Comparison of ENCODE assay signal across 7 cellular contexts in genomic region chr19:52542541-52542940, GRCh38. TPM values are rescaled to one million over a fixed set of nuclear protein-coding genes. Genes with fewer than 3 reads are reported as not detected.
DNase-seq lines count a peak whose midpoint lies in the region; ATAC-seq and TF ChIP-seq lines count a peak whose summit lies in the region.
"Not testable (repeated sequence)": the region's sequence is repeated elsewhere in the genome, so short reads cannot be mapped to it uniquely, and the experiment has no call there.

No MANE protein-coding gene starts in this region.

- H3K4me1 ChIP-seq in CD8-positive, alpha-beta memory T cell (ENCODE audit: insufficient read depth, low read length), result peaks cover 11% of the 10 kb centered on the region
- H3K4me1 ChIP-seq in left ventricle myocardium inferior, result not testable (repeated sequence)

- not testable (repeated sequence) for TF ChIP-seq CTCF in left ventricle myocardium inferior (IDR thresholded peaks at IDR 0.05; ENCODE audit: borderline replicate concordance); nephron progenitor cell (IDR thresholded peaks at IDR 0.05)

- intact Hi-C loops in activated naive CD4-positive, alpha-beta T cell treated with anti-CD3 and anti-CD28 coated beads for 36 hours (cut with micrococcal nuclease); left ventricle myocardium inferior (cut with micrococcal nuclease): not testable (repeated sequence)

- peaks cover 31 to 63% (median 31%) of the 10 kb centered on the region in 3 donors for H3K36me3 Mint-ChIP-seq in CD8-positive, alpha-beta memory T cell
- H3K36me3 Mint-ChIP-seq in T-helper 2 cell treated with Interferon-gamma antibody and Interleukin-4, amounts not matched to agents 5 μg/mL and 100 μg/mL, for 36 hours (ENCODE audit: low read depth), result peaks cover 85% of the 10 kb centered on the region
- H3K36me3 Mint-ChIP-seq in activated CD8-positive, alpha-beta T cell treated with anti-CD3 and anti-CD28 coated beads, Interleukin-2, amount 10 ng/mL, durations not matched to agents 7 days and 5 days (ENCODE audit: low read depth), result peaks cover 89% of the 10 kb centered on the region
- H3K36me3 Mint-ChIP-seq in activated naive CD4-positive, alpha-beta T cell treated with anti-CD3 and anti-CD28 coated beads for 36 hours (ENCODE audit: low read depth), result peaks cover 81% of the 10 kb centered on the region
- H3K36me3 Mint-ChIP-seq in central memory CD8-positive, alpha-beta T cell (ENCODE audit: insufficient read depth), result peaks cover 29% of the 10 kb centered on the region
- H3K36me3 Mint-ChIP-seq in nephron progenitor cell (ENCODE audit: low read depth), result peaks cover 70% of the 10 kb centered on the region

- CTCF ChIA-PET in CD8-positive, alpha-beta memory T cell (lab: Charles Lee); activated CD8-positive, alpha-beta T cell treated with anti-CD3 and anti-CD28 coated beads, Interleukin-2, amount 10 ng/mL, durations not matched to agents 7 days and 5 days (lab: Charles Lee): not testable (repeated sequence)
- CTCF ChIA-PET in activated naive CD4-positive, alpha-beta T cell treated with anti-CD3 and anti-CD28 coated beads for 36 hours (lab: Charles Lee), result interaction anchor here (0.6 to 0.7 kb wide), 2 partner anchors 46 to 546 kb away, joined by 3 to 4 read pairs; no protein-coding TSS in a partner anchor

- DNase-seq in CD8-positive, alpha-beta memory T cell; T-helper 2 cell treated with Interferon-gamma antibody and Interleukin-4, amounts not matched to agents 5 μg/mL and 100 μg/mL, for 36 hours (ENCODE audit: low spot score); activated CD8-positive, alpha-beta T cell treated with anti-CD3 and anti-CD28 coated beads, Interleukin-2, amount 10 ng/mL, durations not matched to agents 7 days and 5 days; activated naive CD4-positive, alpha-beta T cell treated with anti-CD3 and anti-CD28 coated beads for 36 hours; central memory CD8-positive, alpha-beta T cell (ENCODE audit: low spot score in 2 of 2); left ventricle myocardium inferior; nephron progenitor cell: not testable (repeated sequence)

- H3K27ac ChIP-seq in CD8-positive, alpha-beta memory T cell (ENCODE audit: low read depth, low read length), result not testable (repeated sequence)
- peak overlapping the region; percentile 37 for H3K27ac ChIP-seq in left ventricle myocardium inferior (replicated peaks)

- H3K4me3 ChIP-seq in CD8-positive, alpha-beta memory T cell (ENCODE audit: low read length), result not testable (repeated sequence)
- peak overlapping the region; percentile 17 for H3K4me3 ChIP-seq in left ventricle myocardium inferior

- peaks cover 39 to 57% (median 43%) of the 10 kb centered on the region in 3 donors for H3K4me1 Mint-ChIP-seq in CD8-positive, alpha-beta memory T cell
- peaks cover 14% of the 10 kb centered on the region for H3K4me1 Mint-ChIP-seq in T-helper 2 cell treated with Interferon-gamma antibody and Interleukin-4, amounts not matched to agents 5 μg/mL and 100 μg/mL, for 36 hours (ENCODE audit: low read depth)
- H3K4me1 Mint-ChIP-seq in activated CD8-positive, alpha-beta T cell treated with anti-CD3 and anti-CD28 coated beads, Interleukin-2, amount 10 ng/mL, durations not matched to agents 7 days and 5 days (ENCODE audit: low read depth), result peaks cover 31% of the 10 kb centered on the region
- H3K4me1 Mint-ChIP-seq in activated naive CD4-positive, alpha-beta T cell treated with anti-CD3 and anti-CD28 coated beads for 36 hours (ENCODE audit: low read depth), result peaks cover 18% of the 10 kb centered on the region
- peaks cover 29% of the 10 kb centered on the region for H3K4me1 Mint-ChIP-seq in central memory CD8-positive, alpha-beta T cell
- not testable (repeated sequence) for H3K4me1 Mint-ChIP-seq in nephron progenitor cell

- H3K4me3 Mint-ChIP-seq in CD8-positive, alpha-beta memory T cell, result peak overlapping the region; percentile 60 to 89 (median 69)
- H3K4me3 Mint-ChIP-seq in T-helper 2 cell treated with Interferon-gamma antibody and Interleukin-4, amounts not matched to agents 5 μg/mL and 100 μg/mL, for 36 hours, result peak overlapping the region; percentile 37
- H3K4me3 Mint-ChIP-seq in activated CD8-positive, alpha-beta T cell treated with anti-CD3 and anti-CD28 coated beads, Interleukin-2, amount 10 ng/mL, durations not matched to agents 7 days and 5 days, result peak overlapping the region; percentile 34
- not testable (repeated sequence) for H3K4me3 Mint-ChIP-seq in activated naive CD4-positive, alpha-beta T cell treated with anti-CD3 and anti-CD28 coated beads for 36 hours; nephron progenitor cell
- peak overlapping the region; percentile 71 for H3K4me3 Mint-ChIP-seq in central memory CD8-positive, alpha-beta T cell

- POLR2A ChIA-PET in CD8-positive, alpha-beta memory T cell (lab: Charles Lee), result interaction anchor here (0.6 kb wide), 1 partner anchor 146 kb away, joined by 3 read pairs; no protein-coding TSS in a partner anchor
- POLR2A ChIA-PET in activated CD8-positive, alpha-beta T cell treated with anti-CD3 and anti-CD28 coated beads, Interleukin-2, amount 10 ng/mL, durations not matched to agents 7 days and 5 days (lab: Charles Lee), result not testable (repeated sequence)

- not testable (repeated sequence) for H3K27me3 ChIP-seq in CD8-positive, alpha-beta memory T cell (ENCODE audit: insufficient read depth, low read length, poor library complexity, severe bottlenecking); left ventricle myocardium inferior (ENCODE audit: low read depth)

- not testable (repeated sequence) for ATAC-seq in activated CD8-positive, alpha-beta T cell treated with anti-CD3 and anti-CD28 coated beads, Interleukin-2, amount 10 ng/mL, durations not matched to agents 7 days and 5 days; central memory CD8-positive, alpha-beta T cell (replicated peaks; ENCODE audit: extremely low read depth, poor library complexity, severe bottlenecking)

- peaks cover 23% of the 10 kb centered on the region for H3K36me3 ChIP-seq in CD8-positive, alpha-beta memory T cell (ENCODE audit: insufficient read depth, low read length)
- peaks cover 61% of the 10 kb centered on the region for H3K36me3 ChIP-seq in left ventricle myocardium inferior

- not testable (repeated sequence) for H3K27me3 Mint-ChIP-seq in CD8-positive, alpha-beta memory T cell; T-helper 2 cell treated with Interferon-gamma antibody and Interleukin-4, amounts not matched to agents 5 μg/mL and 100 μg/mL, for 36 hours (ENCODE audit: low read depth); activated CD8-positive, alpha-beta T cell treated with anti-CD3 and anti-CD28 coated beads, Interleukin-2, amount 10 ng/mL, durations not matched to agents 7 days and 5 days (ENCODE audit: low read depth); activated naive CD4-positive, alpha-beta T cell treated with anti-CD3 and anti-CD28 coated beads for 36 hours (ENCODE audit: low read depth); central memory CD8-positive, alpha-beta T cell; nephron progenitor cell (ENCODE audit: low read depth, poor library complexity)

- H3K9me3 Mint-ChIP-seq in CD8-positive, alpha-beta memory T cell; central memory CD8-positive, alpha-beta T cell: not testable (repeated sequence)
- H3K9me3 Mint-ChIP-seq in T-helper 2 cell treated with Interferon-gamma antibody and Interleukin-4, amounts not matched to agents 5 μg/mL and 100 μg/mL, for 36 hours, result peaks cover 49% of the 10 kb centered on the region
- H3K9me3 Mint-ChIP-seq in activated CD8-positive, alpha-beta T cell treated with anti-CD3 and anti-CD28 coated beads, Interleukin-2, amount 10 ng/mL, durations not matched to agents 7 days and 5 days (ENCODE audit: insufficient read depth), result peaks cover 44% of the 10 kb centered on the region
- peaks cover 35% of the 10 kb centered on the region for H3K9me3 Mint-ChIP-seq in activated naive CD4-positive, alpha-beta T cell treated with anti-CD3 and anti-CD28 coated beads for 36 hours
- H3K9me3 Mint-ChIP-seq in nephron progenitor cell, result peaks cover 23% of the 10 kb centered on the region

- H3K27ac Mint-ChIP-seq in CD8-positive, alpha-beta memory T cell, result peak overlapping the region; percentile 83 to 93 (median 88)
- H3K27ac Mint-ChIP-seq in T-helper 2 cell treated with Interferon-gamma antibody and Interleukin-4, amounts not matched to agents 5 μg/mL and 100 μg/mL, for 36 hours, result peak overlapping the region; percentile 29
- peak overlapping the region; percentile 81 for H3K27ac Mint-ChIP-seq in activated CD8-positive, alpha-beta T cell treated with anti-CD3 and anti-CD28 coated beads, Interleukin-2, amount 10 ng/mL, durations not matched to agents 7 days and 5 days
- peak overlapping the region; percentile 46 for H3K27ac Mint-ChIP-seq in activated naive CD4-positive, alpha-beta T cell treated with anti-CD3 and anti-CD28 coated beads for 36 hours
- peak overlapping the region; percentile 88 for H3K27ac Mint-ChIP-seq in central memory CD8-positive, alpha-beta T cell (ENCODE audit: low read depth)
- peak overlapping the region; percentile 84 for H3K27ac Mint-ChIP-seq in nephron progenitor cell

- not testable (repeated sequence) for H3K9me3 ChIP-seq in CD8-positive, alpha-beta memory T cell (ENCODE audit: low read length); left ventricle myocardium inferior (replicated peaks)

RNA-seq across cellular contexts. Expression of gene ZNF808, which starts 15.1 kb away (rescaled TPM):
- total RNA-seq in CD8-positive, alpha-beta memory T cell, result 10 to 100 TPM; 28.2 to 31.9 TPM
- polyA plus RNA-seq in CD8-positive, alpha-beta memory T cell, result 14.4 TPM
- total RNA-seq in activated CD8-positive, alpha-beta T cell treated with anti-CD3 and anti-CD28 coated beads, Interleukin-2, amount 10 ng/mL, durations not matched to agents 7 days and 5 days, result 10 to 100 TPM; 47.0 to 50.0 TPM
- 10 to 100 TPM; 19.1 to 20.1 TPM for total RNA-seq in activated naive CD4-positive, alpha-beta T cell treated with anti-CD3 and anti-CD28 coated beads for 36 hours
- total RNA-seq in left ventricle myocardium inferior, result 34.0 TPM

RNA-seq across cellular contexts. Expression of gene ZNF701, which starts 27.5 kb away (rescaled TPM):
- 10 to 100 TPM; 16.8 to 18.3 TPM for total RNA-seq in CD8-positive, alpha-beta memory T cell
- polyA plus RNA-seq in CD8-positive, alpha-beta memory T cell, result 17.7 TPM
- 10 to 100 TPM; 34.3 to 35.8 TPM for total RNA-seq in activated CD8-positive, alpha-beta T cell treated with anti-CD3 and anti-CD28 coated beads, Interleukin-2, amount 10 ng/mL, durations not matched to agents 7 days and 5 days
- 10 to 100 TPM; 13.8 to 15.0 TPM for total RNA-seq in activated naive CD4-positive, alpha-beta T cell treated with anti-CD3 and anti-CD28 coated beads for 36 hours
- 18.4 TPM for total RNA-seq in left ventricle myocardium inferior

Comparison
In these comparisons a context has a peak if more than half of its experiments do, and no peak if none do; other contexts are left out.
1. H3K27ac Mint-ChIP-seq: peak in every context shown above with its lines; median percentile 88 in CD8-positive, alpha-beta memory T cell; 88 in central memory CD8-positive, alpha-beta T cell; 84 in nephron progenitor cell; 81 in activated CD8-positive, alpha-beta T cell treated with anti-CD3 and anti-CD28 coated beads, Interleukin-2, amount 10 ng/mL, durations not matched to agents 7 days and 5 days; 46 in activated naive CD4-positive, alpha-beta T cell treated with anti-CD3 and anti-CD28 coated beads for 36 hours; 29 in T-helper 2 cell treated with Interferon-gamma antibody and Interleukin-4, amounts not matched to agents 5 μg/mL and 100 μg/mL, for 36 hours.